Comparison of ENCODE assay signal across 16 cellular contexts in the genomic region with DNA sequence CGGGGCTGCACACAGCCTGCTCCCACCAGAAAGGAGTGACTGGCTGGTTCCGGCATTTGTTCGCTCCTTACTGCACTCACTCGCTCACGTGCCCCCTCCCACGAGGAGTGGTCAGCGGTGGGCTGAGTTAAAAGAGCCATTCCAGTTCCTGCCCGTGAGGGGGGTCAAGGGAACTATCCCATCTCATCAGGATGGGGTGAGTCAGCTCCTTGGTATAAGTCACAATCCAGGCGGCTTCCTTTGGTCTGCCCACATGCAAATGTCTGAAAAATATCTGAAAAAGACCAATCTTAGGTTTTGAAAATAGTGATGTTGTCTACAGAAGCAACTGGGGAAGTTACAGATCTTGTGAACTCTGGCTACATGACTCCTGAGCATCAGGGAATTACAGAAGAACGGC.
"Had no signal": no experiment of that assay in that cellular context is flagged by ENCODE, and none has a peak within 500 bp of the region (broad histone marks: within the 10 kb centered on the region; RNA-seq: fewer than 3 reads in every experiment).

No MANE protein-coding gene starts in this region.

- DNase-seq: activated CD4-positive, alpha-beta T cell treated with anti-CD3 and anti-CD28 coated beads for 1 hour; activated CD4-positive, alpha-beta T cell treated with anti-CD3 and anti-CD28 coated beads, Interleukin-2, amount 50 U/mL, for 4 hours; activated CD8-positive, alpha-beta memory T cell treated with anti-CD3 and anti-CD28 coated beads, Interleukin-2, amount 10 ng/mL, durations not matched to agents 7 days and 5 days; activated naive CD4-positive, alpha-beta T cell treated with anti-CD3 and anti-CD28 coated beads for 36 hours; activated naive CD8-positive, alpha-beta T cell treated with anti-CD3 and anti-CD28 coated beads, Interleukin-2, amount 50 U/mL, for 24 hours; activated T-cell treated with anti-CD3 and anti-CD28 coated beads, Interleukin-2, amount 50 U/mL, for 1 hour; colonic mucosa; hippocampal formation; kidney glomerular epithelial cell; nephron progenitor cell; stimulated activated CD4-positive, alpha-beta T cell treated with anti-CD3 and anti-CD28 coated beads, Interleukin-1b, Interleukin-23, amount 100 ng/mL, for 48 hours; stomach; testis; upper lobe of left lung had no signal

- H3K4me3 ChIP-seq: ascending aorta, colonic mucosa, esophagus muscularis mucosa, stomach, testis, upper lobe of left lung had no signal
